In genomic region chr1:89978763-89979162, GRCh38 we compare ENCODE assay signal across 16 cellular contexts. TPM values are rescaled to one million over a fixed set of nuclear protein-coding genes. Genes with fewer than 3 reads are reported as not detected.
A peak's percentile ranks its signal among the peaks of the same experiment; 100 is the strongest.
DNase-seq lines count a peak whose midpoint lies in the region; ATAC-seq and TF ChIP-seq lines count a peak whose summit lies in the region.
"Had no signal": no experiment of that assay in that cellular context is flagged by ENCODE, and none has a peak within 500 bp of the region (broad histone marks: within the 10 kb centered on the region; RNA-seq: fewer than 3 reads in every experiment).

No MANE protein-coding gene starts in this region.

- no peak overlapping the region for H3K4me3 ChIP-seq in AG10803 (ENCODE audit: low read length)
- no peak overlapping the region for H3K4me3 ChIP-seq in foreskin fibroblast (ENCODE audit: low read depth in 1 of 2, low read length in 2 of 2)
- H3K4me3 ChIP-seq: GM23338 had no signal

- TF ChIP-seq CTCF in AG10803 (conservative IDR thresholded peaks at IDR 0.05; ENCODE audit: low read length), result no peak
- no peak for TF ChIP-seq CTCF in HFFc6 (IDR thresholded peaks at IDR 0.05)
- TF ChIP-seq CTCF in WTC11 (IDR thresholded peaks at IDR 0.05), result no peak
- TF ChIP-seq CTCF in foreskin fibroblast (IDR thresholded peaks at IDR 0.05; ENCODE audit: low read depth, low read length), result no peak

- DNase-seq in AG10803 (ENCODE audit: low read depth) (peak; percentile 52), HFFc6 (peak; percentile 71), WTC11 (ENCODE audit: low spot score) (no peak), foreskin fibroblast (peak; percentile 43 to 50), NCI-H2227 treated with DMSO at 0.1 percent for 48 hours (lab: John Stamatoyannopoulos, UW) (no peak), Ammon's horn (ENCODE audit: low spot score) (no peak)
- no peak for DNase-seq in activated effector memory CD4-positive, alpha-beta T cell treated with Interleukin-2 at 50 U/mL for 16 hours
- DNase-seq: DND-41; NCI-H1417; NCI-H187 treated with DMSO at 0.1 percent for 48 hours; NCI-H446; NCI-H69; NK-92 treated with Interleukin-12 subunit alpha and Interleukin-12 subunit beta, amount 100 ng/mL, for 24 hours; SIG-M5 had no signal

- POLR2A ChIA-PET in WTC11 (lab: Charles Lee), result interaction anchor here (0.7 kb wide), 1 partner anchor 450 kb away, joined by 8 read pairs; no protein-coding TSS in a partner anchor

- H3K27me3 Mint-ChIP-seq in HFFc6 (ENCODE audit: insufficient read depth) (no peaks in the 10 kb centered on the region), WTC11 (ENCODE audit: low read depth) (no peaks in the 10 kb centered on the region; the same call in 1 of the 2 replicates)

- CTCF ChIA-PET in WTC11 (lab: Charles Lee), result interaction anchor here (1.4 kb wide), 1 partner anchor 24 kb away, joined by 5 read pairs; no protein-coding TSS in a partner anchor

- H3K27ac Mint-ChIP-seq in HFFc6, result peak overlapping the region; percentile 45; the same call in 1 of the 2 replicates
- no peak overlapping the region for H3K27ac Mint-ChIP-seq in WTC11
- H3K27ac Mint-ChIP-seq: GM23338 had no signal

- H3K4me3 Mint-ChIP-seq in HFFc6 (no peak overlapping the region), WTC11 (no peak overlapping the region)
- H3K4me3 Mint-ChIP-seq: GM23338 had no signal

- H3K9me3 Mint-ChIP-seq in HFFc6, result no peaks in the 10 kb centered on the region
- peaks cover under 1% of the 10 kb centered on the region for H3K9me3 Mint-ChIP-seq in WTC11
- H3K9me3 Mint-ChIP-seq: GM23338 had no signal

- H3K4me1 Mint-ChIP-seq in HFFc6 (ENCODE audit: low read depth) (peaks cover 52% of the 10 kb centered on the region), WTC11 (peaks cover 12% of the 10 kb centered on the region)

- H3K36me3 Mint-ChIP-seq in HFFc6 (ENCODE audit: low read depth) (no peaks in the 10 kb centered on the region), WTC11 (peaks cover under 1% of the 10 kb centered on the region; the same call in 1 of the 2 replicates)

- ATAC-seq in WTC11 (no peak), GM21526 (IDR thresholded peaks at IDR 0.05; ENCODE audit: low FRiP score, unreplicated experiment) (no peak)
- ATAC-seq: GM23338 had no signal

TF ChIP-seq in WTC11, 78 proteins besides CTCF, POLR2A, EP300 and RAD21:
- peak; percentile 44; the same call in 1 of the 2 replicates for TF ChIP-seq HMGA2 (CRISPR knock-in tag; IDR thresholded peaks at IDR 0.05)
- TF ChIP-seq, protein P1, sequence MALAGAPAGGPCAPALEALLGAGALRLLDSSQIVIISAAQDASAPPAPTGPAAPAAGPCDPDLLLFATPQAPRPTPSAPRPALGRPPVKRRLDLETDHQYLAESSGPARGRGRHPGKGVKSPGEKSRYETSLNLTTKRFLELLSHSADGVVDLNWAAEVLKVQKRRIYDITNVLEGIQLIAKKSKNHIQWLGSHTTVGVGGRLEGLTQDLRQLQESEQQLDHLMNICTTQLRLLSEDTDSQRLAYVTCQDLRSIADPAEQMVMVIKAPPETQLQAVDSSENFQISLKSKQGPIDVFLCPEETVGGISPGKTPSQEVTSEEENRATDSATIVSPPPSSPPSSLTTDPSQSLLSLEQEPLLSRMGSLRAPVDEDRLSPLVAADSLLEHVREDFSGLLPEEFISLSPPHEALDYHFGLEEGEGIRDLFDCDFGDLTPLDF (CRISPR knock-in tag; IDR thresholded peaks at IDR 0.05), result no peak
- no peak for TF ChIP-seq SMAD3 (CRISPR knock-in tag; IDR thresholded peaks at IDR 0.05; ENCODE audit: borderline replicate concordance)
- TF ChIP-seq ZNF121 (CRISPR knock-in tag; IDR thresholded peaks at IDR 0.05), result no peak

RNA-seq across cellular contexts. Expression of gene ZNF326, which starts 16.1 kb away (rescaled TPM):
- total RNA-seq in HFFc6 (2021; fragmentation: NEBNext Ultra II Directional; extraction: Animal tissue kit (Norgen Biotek cat#: 25700)), result 10 to 100 TPM; 14.7 to 19.8 (median 17.2) TPM
- total RNA-seq in WTC11 (2021), result 27.8 to 32.7 TPM (median 28.5 TPM) in 3 replicates

Comparison
In these comparisons a context has a peak if more than half of its experiments do, and no peak if none do; other contexts are left out.
1. DNase-seq: peak in AG10803 (single experiment), HFFc6 (single experiment) and foreskin fibroblast (2 of 2); none in WTC11 (single experiment), NCI-H2227 treated with DMSO at 0.1 percent for 48 hours (single experiment), Ammon's horn (single experiment) and activated effector memory CD4-positive, alpha-beta T cell treated with Interleukin-2 at 50 U/mL for 16 hours (single experiment).